Comparison of ENCODE assay signal across 25 cellular contexts in the genomic region with DNA sequence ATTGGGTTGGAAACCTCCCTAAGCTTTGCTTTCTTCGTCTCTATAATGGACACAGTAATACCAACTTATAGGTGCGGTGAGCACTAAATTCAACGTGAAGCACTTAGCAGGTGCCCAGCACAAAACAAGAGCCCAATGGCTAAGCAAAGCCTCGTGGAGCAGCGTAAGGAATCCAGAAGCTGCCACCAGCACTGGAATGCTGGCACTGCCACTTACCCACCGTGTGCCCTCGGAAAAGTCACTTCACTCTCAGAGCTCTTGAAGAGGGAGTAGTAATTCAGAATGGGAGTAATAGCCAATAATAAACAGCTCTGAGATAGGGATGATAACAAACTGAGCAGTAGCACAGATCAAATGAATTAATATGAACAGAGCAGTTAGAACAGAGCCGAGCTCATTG.
"Had no signal": no experiment of that assay in that cellular context is flagged by ENCODE, and none has a peak within 500 bp of the region (broad histone marks: within the 10 kb centered on the region; RNA-seq: fewer than 3 reads in every experiment).

No MANE protein-coding gene starts in this region.

- ATAC-seq: activated CD4-positive, CD25-positive, alpha-beta regulatory T cell treated with anti-CD3 and anti-CD28 coated beads, Interleukin-2, amount 50 U/mL, for 24 hours; left colon; SK-N-SH treated with all-trans-retinoic acid at 6 μM for 48 hours; stimulated activated effector memory CD8-positive, alpha-beta T cell treated with anti-CD3 and anti-CD28 coated beads, Interleukin-12 subunit alpha, Interleukin-12 subunit beta, amount 100 ng/mL, for 72 hours; stimulated activated naive CD8-positive, alpha-beta T cell treated with anti-CD3 and anti-CD28 coated beads, Interleukin-15, amount 100 ng/mL, for 72 hours; T-helper 17 cell had no signal

- H3K4me1 Mint-ChIP-seq: nephron had no signal

- H3K27ac ChIP-seq: dorsolateral prefrontal cortex, hepatocyte, tibial artery, WERI-Rb-1 had no signal

- H3K4me1 ChIP-seq: tibial artery had no signal

- H3K27me3 ChIP-seq: dorsolateral prefrontal cortex, hepatocyte, tibial artery had no signal

- H3K9me3 ChIP-seq: tibial artery had no signal

- H3K4me3 Mint-ChIP-seq: activated naive CD4-positive, alpha-beta T cell treated with anti-CD3 and anti-CD28 coated beads for 36 hours; activated naive CD8-positive, alpha-beta T cell treated with anti-CD3 and anti-CD28 coated beads, Interleukin-2, amount 10 ng/mL, durations not matched to agents 7 days and 5 days; nephron; stimulated activated effector memory CD8-positive, alpha-beta T cell treated with anti-CD3 and anti-CD28 coated beads, Interleukin-12 subunit alpha, Interleukin-12 subunit beta, amount 100 ng/mL, for 72 hours; stimulated activated naive CD8-positive, alpha-beta T cell treated with anti-CD3 and anti-CD28 coated beads, Interleukin-15, amount 100 ng/mL, for 72 hours; T-helper 17 cell had no signal

- H3K27me3 Mint-ChIP-seq: activated naive CD8-positive, alpha-beta T cell treated with anti-CD3 and anti-CD28 coated beads, Interleukin-2, amount 10 ng/mL, durations not matched to agents 7 days and 5 days; stimulated activated naive CD8-positive, alpha-beta T cell treated with anti-CD3 and anti-CD28 coated beads, Interleukin-15, amount 100 ng/mL, for 72 hours; T-helper 17 cell had no signal

- H3K9me3 Mint-ChIP-seq: activated naive CD8-positive, alpha-beta T cell treated with anti-CD3 and anti-CD28 coated beads, Interleukin-2, amount 10 ng/mL, durations not matched to agents 7 days and 5 days; stimulated activated naive CD8-positive, alpha-beta T cell treated with anti-CD3 and anti-CD28 coated beads, Interleukin-15, amount 100 ng/mL, for 72 hours had no signal

- DNase-seq: activated CD4-positive, alpha-beta T cell treated with anti-CD3 and anti-CD28 coated beads for 48 hours; activated CD4-positive, alpha-beta T cell treated with anti-CD3 and anti-CD28 coated beads, Interleukin-2, amount 50 U/mL, for 48 hours; activated CD8-positive, alpha-beta memory T cell treated with anti-CD3 and anti-CD28 coated beads for 24 hours; activated effector memory CD4-positive, alpha-beta T cell treated with Interleukin-2 at 50 U/mL for 16 hours; activated naive CD4-positive, alpha-beta T cell treated with anti-CD3 and anti-CD28 coated beads for 36 hours; activated naive CD8-positive, alpha-beta T cell treated with anti-CD3 and anti-CD28 coated beads, Interleukin-2, amount 10 ng/mL, durations not matched to agents 7 days and 5 days; amniotic stem cell; dorsolateral prefrontal cortex; effector memory CD4-positive, alpha-beta T cell; left colon; posterior cingulate gyrus; stimulated activated CD4-positive, alpha-beta T cell treated with anti-CD3 and anti-CD28 coated beads, Interleukin-12 subunit alpha, Interleukin-12 subunit beta, amount 100 ng/mL, for 4 hours; stimulated activated CD4-positive, alpha-beta T cell treated with anti-CD3 and anti-CD28 coated beads, Interleukin-4, amount 100 ng/mL, for 24 hours; stimulated activated naive CD8-positive, alpha-beta T cell treated with anti-CD3 and anti-CD28 coated beads, Interleukin-15, amount 100 ng/mL, for 72 hours; T-helper 17 cell; T1000; tibial artery; WERI-Rb-1 had no signal

- H3K4me3 ChIP-seq: dorsolateral prefrontal cortex, hepatocyte, lung, skin epidermis, tibial artery had no signal

- H3K27ac Mint-ChIP-seq: activated naive CD4-positive, alpha-beta T cell treated with anti-CD3 and anti-CD28 coated beads for 36 hours; activated naive CD8-positive, alpha-beta T cell treated with anti-CD3 and anti-CD28 coated beads, Interleukin-2, amount 10 ng/mL, durations not matched to agents 7 days and 5 days; nephron; stimulated activated effector memory CD8-positive, alpha-beta T cell treated with anti-CD3 and anti-CD28 coated beads, Interleukin-12 subunit alpha, Interleukin-12 subunit beta, amount 100 ng/mL, for 72 hours; stimulated activated naive CD8-positive, alpha-beta T cell treated with anti-CD3 and anti-CD28 coated beads, Interleukin-15, amount 100 ng/mL, for 72 hours; T-helper 17 cell had no signal
